In the genomic region with DNA sequence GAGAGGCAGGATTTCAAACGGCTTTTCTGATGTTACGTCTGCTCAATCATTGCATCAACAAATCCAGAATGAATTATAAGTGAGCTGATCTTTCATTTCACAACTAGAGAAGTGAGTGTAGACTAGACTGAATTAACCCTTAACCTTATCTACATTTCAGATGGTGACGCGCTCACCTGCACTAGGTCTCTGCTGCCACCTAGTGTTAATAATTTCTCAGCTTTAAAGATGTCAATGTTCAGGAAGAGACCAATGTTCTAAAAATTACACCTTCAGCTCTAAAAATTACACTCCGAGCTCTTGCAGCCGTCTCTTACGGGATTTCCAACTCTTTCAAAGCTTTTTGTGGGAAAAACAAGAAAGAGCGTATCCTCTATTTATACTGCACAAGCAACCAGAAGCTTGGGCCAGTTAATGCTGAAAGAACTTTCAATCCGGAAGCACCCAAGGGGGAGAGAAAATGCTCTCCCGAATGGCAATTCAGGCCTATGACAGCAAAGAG, we compare ENCODE assay signal across 8 cellular contexts.
A peak's percentile ranks its signal among the peaks of the same experiment; 100 is the strongest.
DNase-seq lines count a peak whose midpoint lies in the region; ATAC-seq and TF ChIP-seq lines count a peak whose summit lies in the region.

No MANE protein-coding gene starts in this region.

- no peak overlapping the region for H3K4me3 ChIP-seq in lung

- H3K27me3 Mint-ChIP-seq in CD14-positive monocyte (ENCODE audit: low read depth in 3 of 3) = peaks cover 3 to 11% (median 5%) of the 10 kb centered on the region in 3 donors

- peak; percentile 53 for ATAC-seq in HG03378 (IDR thresholded peaks at IDR 0.05; ENCODE audit: unreplicated experiment)
- ATAC-seq in lung (ENCODE audit: insufficient read depth, low FRiP score) = no peak
- no peak for ATAC-seq in HG03025 (IDR thresholded peaks at IDR 0.05; ENCODE audit: low FRiP score, unreplicated experiment)
- ATAC-seq in HG03520 (IDR thresholded peaks at IDR 0.05; ENCODE audit: unreplicated experiment) = no peak

- no peaks in the 10 kb centered on the region for H3K36me3 ChIP-seq in lung (ENCODE audit: control insufficient read depth in 2 of 2, insufficient read depth in 2 of 2, low read length in 2 of 2)

- no peak overlapping the region for H3K4me3 Mint-ChIP-seq in CD14-positive monocyte

- 27 to 33% methylated on average over 10 of the region's 10 CpGs for WGBS in lung, 2 donors

- no peak overlapping the region for H3K27ac ChIP-seq in lung (ENCODE audit: low read depth in 1 of 2, low read length in 1 of 2)

- peaks cover 10% of the 10 kb centered on the region for H3K4me1 Mint-ChIP-seq in CD14-positive monocyte

- intact Hi-C loops in CD14-positive monocyte (cut with micrococcal nuclease) = no loop called here

- no peaks in the 10 kb centered on the region for H3K27me3 ChIP-seq in lung (ENCODE audit: control insufficient read depth, insufficient read depth)

- peaks cover 0 to 2% of the 10 kb centered on the region in 2 donors for H3K4me1 ChIP-seq in lung (ENCODE audit: control insufficient read depth in 2 of 2, insufficient read depth in 2 of 2, low read length in 2 of 2)

- TF ChIP-seq CTCF in CD14-positive monocyte (IDR thresholded peaks at IDR 0.05) = peak; percentile 78
- TF ChIP-seq CTCF in GM12874 (IDR thresholded peaks at IDR 0.05; ENCODE audit: insufficient read depth, low read depth, low read length) = peak; percentile 55
- peak; percentile 43 for TF ChIP-seq CTCF in lung (IDR thresholded peaks at IDR 0.05; ENCODE audit: control extremely low read depth, extremely low read depth)

- H3K36me3 Mint-ChIP-seq in CD14-positive monocyte = no peaks in the 10 kb centered on the region

- peaks cover 0 to 7% (median 2%) of the 10 kb centered on the region in 7 donors for H3K9me3 Mint-ChIP-seq in CD14-positive monocyte

- H3K27ac Mint-ChIP-seq in CD14-positive monocyte = no peak overlapping the region

- DNase-seq in CD14-positive monocyte (ENCODE audit: low spot score) (no peak), NCI-H82 (lab: John Stamatoyannopoulos, UW) (peak; percentile 64), cerebellar cortex (ENCODE audit: low spot score) (peak; percentile 60), lung (ENCODE audit: low spot score) (no peak)

- no peaks in the 10 kb centered on the region for H3K9me3 ChIP-seq in lung (ENCODE audit: control insufficient read depth in 2 of 2, insufficient read depth in 1 of 2, low read length in 1 of 2)

Comparison
In these comparisons a context has a peak if more than half of its experiments do, and no peak if none do; other contexts are left out.
1. DNase-seq: peak in NCI-H82 (single experiment) and cerebellar cortex (single experiment); none in CD14-positive monocyte (single experiment) and lung (single experiment).
2. Peak in every context shown above with its lines, with median percentiles within 50 percentile points of each other: CTCF ChIP-seq.